In the genomic region with DNA sequence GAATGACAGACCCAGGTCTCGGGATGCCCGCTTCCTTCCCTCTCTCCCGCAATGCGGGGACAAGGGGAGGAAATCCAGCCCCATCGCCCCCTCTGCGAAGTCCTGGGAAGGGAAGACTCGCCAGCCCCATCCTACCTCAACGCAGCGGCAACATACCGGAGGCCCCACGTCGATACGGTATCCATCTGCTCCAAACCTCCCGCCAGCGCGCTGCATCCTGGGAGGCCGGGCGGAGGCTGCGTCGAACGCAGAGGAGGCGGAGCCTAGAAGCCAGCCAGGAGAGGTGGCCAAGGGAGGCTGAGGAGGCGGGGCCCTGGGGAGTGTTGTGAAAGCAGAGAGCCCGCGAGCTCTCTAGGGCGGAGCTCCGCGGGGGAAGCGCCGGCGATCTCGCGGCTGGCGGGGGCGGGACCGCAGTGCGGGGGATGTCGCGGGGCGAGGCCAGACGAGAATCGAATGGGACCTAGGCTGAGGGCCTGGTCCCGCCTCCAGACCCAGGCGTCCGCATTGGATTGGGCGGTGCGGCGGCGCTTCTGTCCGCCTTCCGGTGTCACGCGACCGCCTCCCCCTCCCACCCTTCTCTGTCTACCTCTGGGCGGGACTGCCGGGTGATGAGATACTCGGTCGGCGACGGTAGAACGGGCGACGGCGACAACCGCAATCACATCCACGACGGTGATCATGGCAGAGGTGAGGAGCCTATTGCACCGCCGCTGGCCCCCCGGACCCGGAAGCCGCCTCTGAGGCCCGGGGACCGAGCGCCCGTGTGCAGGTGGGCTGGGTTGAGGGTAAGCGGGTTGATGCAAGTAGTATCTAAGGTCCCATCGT, we compare ENCODE assay signal across 8 cellular contexts. TPM values are rescaled to one million over a fixed set of nuclear protein-coding genes. Genes with fewer than 3 reads are reported as not detected.
A peak's percentile ranks its signal among the peaks of the same experiment; 100 is the strongest.
DNase-seq lines count a peak whose midpoint lies in the region; ATAC-seq and TF ChIP-seq lines count a peak whose summit lies in the region.

A gene (minus strand): TSS at position 219 of the 825 bp plus-strand sequence. CDS start 7,559 bp downstream, outside the sequence.
A gene (plus strand): TSS at position 571 of the 825 bp plus-strand sequence. CDS start 108 bp downstream, at position 679.

- H3K4me1 Mint-ChIP-seq in activated B cell treated with CpG ODN at 0.5 μM for 24 hours (peaks cover 7% of the 10 kb centered on the region), immature natural killer cell (peaks cover 8 to 17% of the 10 kb centered on the region in 2 donors)

- H3K9me3 Mint-ChIP-seq in activated B cell treated with CpG ODN at 0.5 μM for 24 hours = no peaks in the 10 kb centered on the region
- H3K9me3 Mint-ChIP-seq in immature natural killer cell = no peaks in the 10 kb centered on the region

- POLR2A ChIA-PET in activated B cell treated with CpG ODN at 0.5 μM for 24 hours (lab: Charles Lee) = no interaction called here

- H3K4me3 Mint-ChIP-seq in activated B cell treated with CpG ODN at 0.5 μM for 24 hours (peak within 1 kb of the TSS; percentile 87), immature natural killer cell (peak within 1 kb of the TSS; percentile 85 to 90 (median 87))

- intact Hi-C loops in activated B cell treated with CpG ODN at 0.5 μM for 24 hours (cut with micrococcal nuclease) = loop anchor here (1.0 to 10.0 kb wide), 7 partner anchors 26 to 1914 kb away; a partner anchor contains a TSS

- CTCF ChIA-PET in activated B cell treated with CpG ODN at 0.5 μM for 24 hours (lab: Charles Lee) = no interaction called here

- no peak for TF ChIP-seq CTCF in AG09319 (IDR thresholded peaks at IDR 0.05; ENCODE audit: low read depth, low read length)
- no peak for TF ChIP-seq CTCF in activated B cell treated with CpG ODN at 0.5 μM for 24 hours (IDR thresholded peaks at IDR 0.05)

- peak within 1 kb of the TSS; percentile 83 for H3K27ac Mint-ChIP-seq in activated B cell treated with CpG ODN at 0.5 μM for 24 hours
- peak within 1 kb of the TSS; percentile 82 to 94 (median 89) for H3K27ac Mint-ChIP-seq in immature natural killer cell

- H3K36me3 Mint-ChIP-seq in activated B cell treated with CpG ODN at 0.5 μM for 24 hours (ENCODE audit: low read depth) = peaks cover 8% of the 10 kb centered on the region
- peaks cover 0 to 5% (median 0%) of the 10 kb centered on the region in 3 donors for H3K36me3 Mint-ChIP-seq in immature natural killer cell

- ATAC-seq in GM19025 (IDR thresholded peaks at IDR 0.05; ENCODE audit: low read depth, unreplicated experiment) = peak; percentile 96
- ATAC-seq in HG03280 (IDR thresholded peaks at IDR 0.05; ENCODE audit: unreplicated experiment) = peak; percentile 95
- ATAC-seq in activated B cell treated with CpG ODN at 0.5 μM for 24 hours (ENCODE audit: low read depth) = peak; percentile 93

- DNase-seq in AG09319 (ENCODE audit: extremely low read depth, low read depth) (peak; percentile 84), NCI-H345 (lab: John Stamatoyannopoulos, UW) (peak; percentile 97), activated B cell treated with CpG ODN at 0.5 μM for 24 hours (peak; percentile 82), immature natural killer cell (peak; percentile 92 to 95 (median 94)), smooth muscle cell of the brain vasculature (ENCODE audit: low read depth, low spot score) (peak; percentile 71)
- peak; percentile 95 for DNase-seq in central memory CD4-positive, alpha-beta T cell

- H3K27me3 Mint-ChIP-seq in activated B cell treated with CpG ODN at 0.5 μM for 24 hours (no peaks in the 10 kb centered on the region), immature natural killer cell (ENCODE audit: low read depth in 3 of 3) (peaks cover 0 to 4% (median 0%) of the 10 kb centered on the region in 3 donors)

RNA-seq across cellular contexts. Expression of the first gene that starts in this region (rescaled TPM):
- 3.9 and 4.0 TPM in 2 replicates for total RNA-seq in activated B cell treated with CpG ODN at 0.5 μM for 24 hours
- 1 to 10 TPM; 2.5 to 4.5 (median 2.9) TPM for polyA plus RNA-seq in immature natural killer cell

RNA-seq across cellular contexts. Expression of the second gene that starts in this region (rescaled TPM):
- total RNA-seq in activated B cell treated with CpG ODN at 0.5 μM for 24 hours = 15.6 and 19.7 TPM in 2 replicates
- polyA plus RNA-seq in immature natural killer cell = 10 to 100 TPM in 1 of 3 donors, 1 to 10 TPM in 2; 5.4 to 12.2 (median 8.6) TPM

Comparison
In these comparisons a context has a peak if more than half of its experiments do, and no peak if none do; other contexts are left out.
1. Peak in every context shown above with its lines: DNase-seq and ATAC-seq.